9 cellular contexts compared by ENCODE assay signal in genomic region chr17:79554346-79554745, GRCh38. TPM values are rescaled to one million over a fixed set of nuclear protein-coding genes. Genes with fewer than 3 reads are reported as not detected.
"Had no signal": no experiment of that assay in that cellular context is flagged by ENCODE, and none has a peak within 500 bp of the region (broad histone marks: within the 10 kb centered on the region; RNA-seq: fewer than 3 reads in every experiment).

No MANE protein-coding gene starts in this region.

RNA-seq across cellular contexts. Expression of gene RBFOX3, which starts 56.5 kb away (rescaled TPM):
- total RNA-seq: OCI-LY7, PC-3, PC-9, Right ventricle myocardium inferior, Right ventricle myocardium superior, RPMI7951, SJSA1, SK-MEL-5 had no signal
- polyA plus RNA-seq: SK-N-SH had no signal
